ENCODE assay signal across 23 cellular contexts in the genomic region with DNA sequence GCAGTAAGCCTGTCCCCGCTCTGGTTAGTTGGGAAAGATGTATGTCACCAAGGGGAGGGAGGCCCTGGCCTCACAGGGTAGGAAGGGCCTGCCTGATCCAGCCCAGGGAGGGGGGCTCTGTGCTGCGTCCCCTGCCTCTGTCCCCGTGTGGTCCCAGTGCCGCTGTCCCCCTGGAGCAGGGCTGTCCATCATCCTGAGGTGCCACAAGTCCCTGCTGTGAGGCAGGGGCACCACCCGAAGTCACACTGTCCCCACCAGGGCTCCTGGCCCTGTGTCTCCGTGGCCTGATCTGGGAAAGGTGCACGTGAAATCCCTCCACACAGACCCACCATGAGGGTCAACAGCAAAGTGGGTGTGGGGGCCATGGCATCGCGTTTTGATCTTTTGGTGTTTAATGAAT. TPM values are rescaled to one million over a fixed set of nuclear protein-coding genes. Genes with fewer than 3 reads are reported as not detected.
DNase-seq lines count a peak whose midpoint lies in the region; ATAC-seq, FAIRE-seq and TF ChIP-seq lines count a peak whose summit lies in the region.
"Had no signal": no experiment of that assay in that cellular context is flagged by ENCODE, and none has a peak within 500 bp of the region (broad histone marks: within the 10 kb centered on the region; RNA-seq: fewer than 3 reads in every experiment).

No MANE protein-coding gene starts in this region.

- H2AK5ac ChIP-seq in IMR-90 (ENCODE audit: low read depth, low read length), result no peak overlapping the region; the same call in 1 of the 2 replicates
- H2AK5ac ChIP-seq in H1 (ENCODE audit: low read depth, low read length), result 0 out of 2 replicates have a peak overlapping the region, but pooled peaks have one; percentile 75

- H3K14ac ChIP-seq in IMR-90 (replicated peaks; ENCODE audit: low read depth, low read length), result no peak overlapping the region
- H3K14ac ChIP-seq in H1 (ENCODE audit: insufficient read length), result no peak overlapping the region

- H4K8ac ChIP-seq in IMR-90 (ENCODE audit: low read depth in 2 of 2, low read length in 2 of 2) (no peak overlapping the region), H1 (ENCODE audit: extremely low read depth, insufficient read depth, low read length) (no peak overlapping the region)

- no peaks in the 10 kb centered on the region for H3K9me1 ChIP-seq in IMR-90 (ENCODE audit: insufficient read depth, low read length)

- H3K56ac ChIP-seq in IMR-90 (ENCODE audit: extremely low read depth, insufficient read depth, low read length) (no peak overlapping the region), H1 (replicated peaks; ENCODE audit: insufficient read length, low read depth, low read length) (no peak overlapping the region)

- no peak overlapping the region for H3K4me2 ChIP-seq in IMR-90 (ENCODE audit: low read depth, low read length)
- no peak overlapping the region for H3K4me2 ChIP-seq in H1 (ENCODE audit: insufficient read depth in 1 of 2, low read depth in 2 of 2, low read length in 2 of 2)

- H3K18ac ChIP-seq in IMR-90 (ENCODE audit: low read depth, low read length) (no peak overlapping the region), H1 (ENCODE audit: extremely low read depth, low read length) (no peak overlapping the region; the same call in 1 of the 2 replicates)

- no peaks in the 10 kb centered on the region for H3K9me3 ChIP-seq in IMR-90 (ENCODE audit: control insufficient read depth, insufficient read depth, low read length)
- H3K9me3 ChIP-seq in H1 (ENCODE audit: insufficient read depth in 2 of 2, low read depth in 1 of 2, low read length in 1 of 2), result no peaks in the 10 kb centered on the region
- H3K9me3 ChIP-seq in sigmoid colon, result no peaks in the 10 kb centered on the region

- H4K20me1 ChIP-seq in IMR-90 (ENCODE audit: insufficient read depth, low read length) (no peaks in the 10 kb centered on the region), H1 (replicated peaks in 1 of 2; ENCODE audit: control insufficient read depth in 1 of 2, insufficient read depth in 2 of 2, low read length in 2 of 2) (no peaks in the 10 kb centered on the region)

- no peak overlapping the region for H2BK20ac ChIP-seq in IMR-90 (ENCODE audit: low read depth, low read length)
- no peak overlapping the region for H2BK20ac ChIP-seq in H1 (ENCODE audit: low read length)

- no peak for TF ChIP-seq EP300 in H1 (IDR thresholded peaks at IDR 0.05; ENCODE audit: borderline replicate concordance in 1 of 2, low read depth in 2 of 2, low read length in 2 of 2)
- TF ChIP-seq EP300 in sigmoid colon (IDR thresholded peaks at IDR 0.05), result no peak

- H3K23me2 ChIP-seq in H1 (ENCODE audit: low read depth, low read length), result no peaks in the 10 kb centered on the region; the same call in 1 of the 2 replicates

- intact Hi-C loops in IMR-90 (cut with micrococcal nuclease) (no loop called here), sigmoid colon (cut with DNase I) (no loop called here)

- CTCF ChIA-PET in activated naive CD4-positive, alpha-beta T cell treated with anti-CD3 and anti-CD28 coated beads, Interleukin-2, amount 10 ng/mL, durations not matched to agents 7 days and 5 days (lab: Charles Lee), result interaction anchor here (1.0 to 7.0 kb wide), 5 partner anchors 81 to 308 kb away, joined by 3 to 196 read pairs (median 39); no protein-coding TSS in a partner anchor
- CTCF ChIA-PET in IMR-90 (lab: Yijun Ruan, JAX), result no interaction called here
- CTCF ChIA-PET in H1 (lab: Charles Lee; ENCODE audit: partially characterized antibody), result interaction anchor here (0.8 to 13.7 kb wide), 8 partner anchors 9 to 331 kb away, joined by 3 to 185 read pairs (median 5); no protein-coding TSS in a partner anchor

- ATAC-seq in IMR-90 (ENCODE audit: low read depth), result no peak

- H3K4me3 ChIP-seq in IMR-90 (ENCODE audit: insufficient read depth, low read depth, low read length), result no peak overlapping the region
- no peak overlapping the region for H3K4me3 ChIP-seq in H1 (ENCODE audit: extremely low read depth in 1 of 4, insufficient read depth in 2 of 4, low read depth in 3 of 4, low read length in 4 of 4)
- H3K4me3 ChIP-seq in sigmoid colon, result no peak overlapping the region

- peaks cover 9% of the 10 kb centered on the region for H3K4me1 Mint-ChIP-seq in activated naive CD4-positive, alpha-beta T cell treated with anti-CD3 and anti-CD28 coated beads, Interleukin-2, amount 10 ng/mL, durations not matched to agents 7 days and 5 days

- no peaks in the 10 kb centered on the region for H3K9me3 Mint-ChIP-seq in activated naive CD4-positive, alpha-beta T cell treated with anti-CD3 and anti-CD28 coated beads, Interleukin-2, amount 10 ng/mL, durations not matched to agents 7 days and 5 days
- H3K9me3 Mint-ChIP-seq: HFFc6 had no signal

- H2BK5ac ChIP-seq in IMR-90 (ENCODE audit: low read depth, low read length, poor library complexity, severe bottlenecking) (no peak overlapping the region), H1 (ENCODE audit: low read depth, low read length) (no peak overlapping the region; the same call in 1 of the 2 replicates)

- no peaks in the 10 kb centered on the region for H3K79me1 ChIP-seq in IMR-90 (ENCODE audit: low read depth in 1 of 2, low read length in 2 of 2)
- no peaks in the 10 kb centered on the region for H3K79me1 ChIP-seq in H1 (ENCODE audit: low read depth, low read length)

- dilution Hi-C loops in IMR-90 (cut with HindIII; ENCODE audit: low sequenced_read_pairs, unreplicated experiment), result no loop called here

- no peak for FAIRE-seq in H1 (lab: Jason Lieb, UNC)
- FAIRE-seq: D721Med, GM12891, GM18507, H54 had no signal

- no peak overlapping the region for H3K27ac Mint-ChIP-seq in activated naive CD4-positive, alpha-beta T cell treated with anti-CD3 and anti-CD28 coated beads, Interleukin-2, amount 10 ng/mL, durations not matched to agents 7 days and 5 days
- H3K27ac Mint-ChIP-seq: HFFc6 had no signal

- peaks cover 66% of the 10 kb centered on the region for H3K27me3 Mint-ChIP-seq in activated naive CD4-positive, alpha-beta T cell treated with anti-CD3 and anti-CD28 coated beads, Interleukin-2, amount 10 ng/mL, durations not matched to agents 7 days and 5 days

- H2BK15ac ChIP-seq in IMR-90 (ENCODE audit: low read depth, low read length) (no peak overlapping the region), H1 (ENCODE audit: low read length) (no peak overlapping the region)

- no peaks in the 10 kb centered on the region; the same call in 1 of the 2 replicates for H3K4me1 ChIP-seq in IMR-90 (ENCODE audit: control insufficient read depth, insufficient read depth, low read length)
- peaks cover 4 to 26% (median 15%) of the 10 kb centered on the region in 4 experiments for H3K4me1 ChIP-seq in H1 (replicated peaks in 1 of 4; ENCODE audit: control insufficient read depth in 3 of 4, insufficient read depth in 4 of 4, low read length in 3 of 4)
- peaks cover 0 to 8% (median 4%) of the 10 kb centered on the region in 4 donors for H3K4me1 ChIP-seq in sigmoid colon

- TF ChIP-seq RAD21 in IMR-90 (IDR thresholded peaks at IDR 0.05; ENCODE audit: low read length) (no peak), H1 (IDR thresholded peaks at IDR 0.05 in 1 of 2, conservative IDR thresholded peaks at IDR 0.05 in 1 of 2; ENCODE audit: low read depth in 2 of 2, low read length in 2 of 2) (no peak)

- no peaks in the 10 kb centered on the region for H3K36me3 Mint-ChIP-seq in activated naive CD4-positive, alpha-beta T cell treated with anti-CD3 and anti-CD28 coated beads, Interleukin-2, amount 10 ng/mL, durations not matched to agents 7 days and 5 days

- no peak overlapping the region for H3K23ac ChIP-seq in IMR-90 (ENCODE audit: low read depth, low read length)
- H3K23ac ChIP-seq in H1 (ENCODE audit: insufficient read length), result no peak overlapping the region

- 100% methylated on average over 1 of the region's 9 CpGs; no CpG with 5 or more reads in 1 of the 2 experiments for WGBS in IMR-90 (ENCODE audit: extremely low coverage in 2 of 2, insufficient read length in 1 of 2), 2 experiments
- 91% methylated on average over 7 of the region's 9 CpGs; no CpG with 5 or more reads in 1 of the 2 experiments for WGBS in H1 (ENCODE audit: extremely low coverage in 1 of 2, insufficient coverage in 1 of 2, insufficient read length in 1 of 2, insufficient replicate concordance in 2 of 2, low coverage in 1 of 2, low lambda C conversion rate in 2 of 2, missing lambda C conversion rate in 1 of 2), 2 experiments
- 87 to 89% methylated on average over 9 of the region's 9 CpGs for WGBS in sigmoid colon, 2 donors

- peak; percentile 10 for DNase-seq in activated naive CD4-positive, alpha-beta T cell treated with anti-CD3 and anti-CD28 coated beads, Interleukin-2, amount 10 ng/mL, durations not matched to agents 7 days and 5 days
- DNase-seq in activated naive CD4-positive, alpha-beta T cell treated with anti-CD3 and anti-CD28 coated beads, Interleukin-2, amount 50 U/mL, for 16 hours, result no peak
- DNase-seq in IMR-90 (no peak), H1 (ENCODE audit: low read depth in 1 of 2, low spot score in 2 of 2) (no peak), sigmoid colon (peak; percentile 61), SKM-1 treated with dmso at 0.1 percent for 144 hours (lab: John Stamatoyannopoulos, UW; ENCODE audit: unreplicated experiment) (no peak), AG08396 (ENCODE audit: low spot score) (no peak)
- DNase-seq: C1 segment of cervical spinal cord, HFFc6, Karpas-422, NCI-H1417 treated with DMSO at 0.1 percent for 48 hours, NCI-H187 treated with DMSO at 0.1 percent for 48 hours, NCI-H226, NCI-H524, NCI-H82, OCI-M1, SHP77 treated with DMSO at 0.1 percent for 48 hours had no signal

- no peak overlapping the region for H3K27ac ChIP-seq in IMR-90 (ENCODE audit: insufficient read depth, low read length)
- no peak overlapping the region for H3K27ac ChIP-seq in H1 (ENCODE audit: low read depth, low read length)
- no peak overlapping the region for H3K27ac ChIP-seq in sigmoid colon

- H2BK12ac ChIP-seq in H1 (ENCODE audit: low read depth, low read length), result peak overlapping the region; percentile 68; the same call in 1 of the 2 replicates

- TF ChIP-seq CTCF in IMR-90 (conservative IDR thresholded peaks at IDR 0.05; ENCODE audit: low read depth, low read length), result no peak
- TF ChIP-seq CTCF in H1 (IDR thresholded peaks at IDR 0.05; ENCODE audit: control extremely low read depth in 1 of 3, insufficient read depth in 1 of 3, low read depth in 1 of 3, low read length in 3 of 3), result no peak
- no peak for TF ChIP-seq CTCF in sigmoid colon (IDR thresholded peaks at IDR 0.05)

- no peak overlapping the region for H4K5ac ChIP-seq in IMR-90 (ENCODE audit: low read depth, low read length)
- H4K5ac ChIP-seq in H1 (ENCODE audit: insufficient read length, low read depth, low read length), result no peak overlapping the region

- H2AK9ac ChIP-seq in IMR-90 (replicated peaks; ENCODE audit: low read depth, low read length, poor library complexity), result no peak overlapping the region

- H3K36me3 ChIP-seq in IMR-90 (ENCODE audit: control insufficient read depth, insufficient read depth, low read length) (no peaks in the 10 kb centered on the region), H1 (ENCODE audit: control insufficient read depth in 2 of 4, insufficient read depth in 4 of 4, low read length in 3 of 4) (no peaks in the 10 kb centered on the region), sigmoid colon (no peaks in the 10 kb centered on the region)

- H3K79me2 ChIP-seq in H1 (ENCODE audit: control insufficient read depth in 1 of 2, insufficient read depth in 2 of 2, low read length in 2 of 2), result no peaks in the 10 kb centered on the region

- TF ChIP-seq POLR2A in IMR-90 (IDR thresholded peaks at IDR 0.05; ENCODE audit: low read depth, low read length) (no peak), H1 (IDR thresholded peaks at IDR 0.05; ENCODE audit: control extremely low read depth in 1 of 2, low read depth in 2 of 2, low read length in 2 of 2) (no peak), sigmoid colon (IDR thresholded peaks at IDR 0.05) (no peak)

- H4K91ac ChIP-seq in IMR-90 (ENCODE audit: insufficient read depth, low read depth, low read length), result 0 out of 2 replicates have a peak overlapping the region, but pooled peaks have one; percentile 12
- peak overlapping the region; percentile 90 for H4K91ac ChIP-seq in H1 (replicated peaks; ENCODE audit: insufficient read length, low read length)

- H2AFZ ChIP-seq in IMR-90 (replicated peaks; ENCODE audit: low read length, poor library complexity) (no peak overlapping the region), H1 (ENCODE audit: low read length) (no peak overlapping the region)

- 0 out of 2 replicates have a peak overlapping the region, but pooled peaks have one; percentile 33 for H3K4ac ChIP-seq in IMR-90 (ENCODE audit: low read depth, low read length)
- no peak overlapping the region for H3K4ac ChIP-seq in H1 (replicated peaks; ENCODE audit: insufficient read length, low read depth, low read length)

- no peaks in the 10 kb centered on the region; the same call in 1 of the 2 replicates for H3K27me3 ChIP-seq in IMR-90 (ENCODE audit: control insufficient read depth, insufficient read depth, low read length)
- H3K27me3 ChIP-seq in H1 (replicated peaks in 1 of 4; ENCODE audit: control insufficient read depth in 3 of 4, extremely low read depth in 1 of 4, insufficient read depth in 3 of 4, low read length in 3 of 4), result peaks cover 0 to 12% (median 7%) of the 10 kb centered on the region in 4 experiments; a peak in 5 of 7 replicates
- H3K27me3 ChIP-seq in sigmoid colon, result no peaks in the 10 kb centered on the region

- BruUV-seq in IMR-90 (replicated peaks; lab: Mats Ljungman, UMichigan), result no TSS peak

- H2BK120ac ChIP-seq in IMR-90 (ENCODE audit: low read depth, low read length), result no peak overlapping the region
- no peak overlapping the region for H2BK120ac ChIP-seq in H1 (replicated peaks; ENCODE audit: low read depth, low read length)

- in situ Hi-C loops in IMR-90 (cut with MboI; ENCODE audit: low sequenced_read_pairs), result loop anchor here (25.0 kb wide), 1 partner anchor 311 kb away; no protein-coding TSS in a partner anchor

- no peak overlapping the region for H3K4me3 Mint-ChIP-seq in activated naive CD4-positive, alpha-beta T cell treated with anti-CD3 and anti-CD28 coated beads, Interleukin-2, amount 10 ng/mL, durations not matched to agents 7 days and 5 days
- H3K4me3 Mint-ChIP-seq: HFFc6 had no signal

- POLR2A ChIA-PET in IMR-90 (lab: Charles Lee; ENCODE audit: unreplicated experiment) (no interaction called here), H1 (lab: Charles Lee; ENCODE audit: partially characterized antibody) (interaction anchor here (1.0 to 2.7 kb wide), 5 partner anchors 8 to 85 kb away, joined by 3 to 11 read pairs (median 4); no protein-coding TSS in a partner anchor)

- no peak overlapping the region for H3K9ac ChIP-seq in IMR-90 (ENCODE audit: low read depth, low read length)
- H3K9ac ChIP-seq in H1 (replicated peaks in 1 of 4; ENCODE audit: extremely low read depth in 1 of 4, low read depth in 3 of 4, low read length in 3 of 4), result no peak overlapping the region

RNA-seq across cellular contexts. Expression of gene CRYGN, which starts 11.7 kb away (rescaled TPM):
- total RNA-seq in IMR-90 (2012; rRNA removed), result not detected in 2 replicates
- polyA plus RNA-seq in IMR-90 (2012; rRNA removed), result not detected in 2 replicates
- polyA plus RNA-seq in IMR-90 (2012; cell fraction: cytosol; rRNA removed), result not detected in 2 replicates
- polyA plus RNA-seq in IMR-90 (2012; cell fraction: nucleus; rRNA removed; ENCODE audit: low replicate concordance), result 0.12 and 0.14 TPM in 2 replicates
- total RNA-seq in H1 (2021; fragmentation: NEBNext Ultra II Directional; extraction: Animal tissue kit (Norgen Biotek cat#: 25700)), result 1.0 and 1.6 TPM in 2 replicates
- polyA plus RNA-seq in H1 (2011; rRNA removed), result 0.98 and 1.3 TPM in 2 replicates
- polyA plus RNA-seq in H1 (2011; cell fraction: cytosol; rRNA removed), result 0.81 TPM
- polyA plus RNA-seq in H1 (2011; cell fraction: nucleus; rRNA removed), result 4.0 TPM
- polyA plus RNA-seq in H1 (2012, experiment 1 of 2), result 0.43 to 1.7 TPM (median 1.5 TPM) in 4 replicates
- 0.07 TPM for polyA plus RNA-seq in H1 (2012, experiment 2 of 2)
- 0.57 TPM for polyA plus RNA-seq in H1 (2013, experiment 1 of 2)
- 0.42 TPM for polyA plus RNA-seq in H1 (2013, experiment 2 of 2)
- 0.80 and 2.0 TPM in 2 replicates for polyA minus RNA-seq in H1 (2011; rRNA and poly(A)+ RNA removed)
- not detected for polyA minus RNA-seq in H1 (2011; cell fraction: cytosol; rRNA and poly(A)+ RNA removed)
- polyA minus RNA-seq in H1 (2011; cell fraction: nucleus; rRNA and poly(A)+ RNA removed), result 2.5 TPM
- 1 to 10 TPM in 2 of 4 donors, not detected in 2; 1.4 to 1.8 TPM for total RNA-seq in sigmoid colon
- under 1 TPM in 2 of 3 donors, not detected in 1; 0.17 to 0.60 TPM for polyA plus RNA-seq in sigmoid colon
- total RNA-seq: HFFc6, MCF 10A, RPMI7951 had no signal

RNA-seq across cellular contexts. Expression of gene WDR86, which starts 41.8 kb away (rescaled TPM):
- total RNA-seq in IMR-90 (2012; rRNA removed), result not detected in 2 replicates
- polyA plus RNA-seq in IMR-90 (2012; rRNA removed), result not detected in 2 replicates
- 0.11 TPM in 1 of 2 replicates, not detected in the other for polyA plus RNA-seq in IMR-90 (2012; cell fraction: cytosol; rRNA removed)
- 0.39 and 0.52 TPM in 2 replicates for polyA plus RNA-seq in IMR-90 (2012; cell fraction: nucleus; rRNA removed; ENCODE audit: low replicate concordance)
- total RNA-seq in H1 (2021; fragmentation: NEBNext Ultra II Directional; extraction: Animal tissue kit (Norgen Biotek cat#: 25700)), result 14.9 and 15.8 TPM in 2 replicates
- 12.7 and 22.1 TPM in 2 replicates for polyA plus RNA-seq in H1 (2011; rRNA removed)
- polyA plus RNA-seq in H1 (2011; cell fraction: cytosol; rRNA removed), result 16.7 TPM
- polyA plus RNA-seq in H1 (2011; cell fraction: nucleus; rRNA removed), result 81.5 TPM
- 7.7 to 11.9 TPM (median 10.0 TPM) in 4 replicates for polyA plus RNA-seq in H1 (2012, experiment 1 of 2)
- polyA plus RNA-seq in H1 (2012, experiment 2 of 2), result 5.0 TPM
- polyA plus RNA-seq in H1 (2013, experiment 1 of 2), result 7.4 TPM
- polyA plus RNA-seq in H1 (2013, experiment 2 of 2), result 7.4 TPM
- 12.4 and 18.2 TPM in 2 replicates for polyA minus RNA-seq in H1 (2011; rRNA and poly(A)+ RNA removed)
- 10.6 TPM for polyA minus RNA-seq in H1 (2011; cell fraction: cytosol; rRNA and poly(A)+ RNA removed)
- 30.4 TPM for polyA minus RNA-seq in H1 (2011; cell fraction: nucleus; rRNA and poly(A)+ RNA removed)
- 10 to 100 TPM; 14.4 to 23.8 (median 16.9) TPM for total RNA-seq in sigmoid colon
- polyA plus RNA-seq in sigmoid colon, result 1 to 10 TPM in 2 of 3 donors, under 1 TPM in 1; 0.46 to 4.2 (median 2.1) TPM
- total RNA-seq: HFFc6, MCF 10A, RPMI7951 had no signal

Comparison
In these comparisons a context has a peak if more than half of its experiments do, and no peak if none do; other contexts are left out.
1. DNase-seq: peak in activated naive CD4-positive, alpha-beta T cell treated with anti-CD3 and anti-CD28 coated beads, Interleukin-2, amount 10 ng/mL, durations not matched to agents 7 days and 5 days (single experiment) and sigmoid colon (single experiment); none in activated naive CD4-positive, alpha-beta T cell treated with anti-CD3 and anti-CD28 coated beads, Interleukin-2, amount 50 U/mL, for 16 hours (single experiment), IMR-90 (single experiment), H1 (0 of 2), SKM-1 treated with dmso at 0.1 percent for 144 hours (single experiment) and AG08396 (single experiment).
2. RNA of gene WDR86, which starts 41.8 kb away (total RNA-seq): 14.4 to 23.8 TPM in sigmoid colon and 14.9 to 15.8 TPM in H1; not detected in IMR-90; every median in the first group is over 10 times any median in the second.